12 cellular contexts compared by ENCODE assay signal in genomic region chr2:11123001-11123809, GRCh38.
"Had no signal": no experiment of that assay in that cellular context is flagged by ENCODE, and none has a peak within 500 bp of the region (broad histone marks: within the 10 kb centered on the region; RNA-seq: fewer than 3 reads in every experiment).

No MANE protein-coding gene starts in this region.

- ATAC-seq: mucosa of descending colon; naive thymus-derived CD8-positive, alpha-beta T cell; stimulated activated effector memory CD8-positive, alpha-beta T cell treated with anti-CD3 and anti-CD28 coated beads, Interleukin-12 subunit alpha, Interleukin-12 subunit beta, amount 100 ng/mL, for 72 hours had no signal

- DNase-seq: activated CD4-positive, alpha-beta memory T cell treated with anti-CD3 and anti-CD28 coated beads for 36 hours; aorta; dermis blood vessel endothelial cell; immature natural killer cell; left cardiac atrium; mucosa of descending colon; naive thymus-derived CD8-positive, alpha-beta T cell; nucleus accumbens; right cardiac atrium; transverse colon had no signal

- H3K4me1 ChIP-seq: breast epithelium, transverse colon had no signal

- H3K27me3 ChIP-seq: breast epithelium, transverse colon had no signal

- H3K27ac ChIP-seq: breast epithelium, transverse colon had no signal
